9 cellular contexts compared by ENCODE assay signal in genomic region chr11:46353706-46354105, GRCh38. TPM values are rescaled to one million over a fixed set of nuclear protein-coding genes. Genes with fewer than 3 reads are reported as not detected.
A peak's percentile ranks its signal among the peaks of the same experiment; 100 is the strongest.
DNase-seq lines count a peak whose midpoint lies in the region; ATAC-seq and TF ChIP-seq lines count a peak whose summit lies in the region.
"Had no signal": no experiment of that assay in that cellular context is flagged by ENCODE, and none has a peak within 500 bp of the region (broad histone marks: within the 10 kb centered on the region; RNA-seq: fewer than 3 reads in every experiment).

No MANE protein-coding gene starts in this region.

- H2AFZ ChIP-seq in GM23248, result no peak overlapping the region

- H3K4me1 ChIP-seq in GM23248 (ENCODE audit: insufficient read depth) (peaks cover 14% of the 10 kb centered on the region), sigmoid colon (peaks cover 0 to 38% (median 19%) of the 10 kb centered on the region in 4 donors)

- no peak for TF ChIP-seq EP300 in sigmoid colon (IDR thresholded peaks at IDR 0.05)

- peaks cover 81% of the 10 kb centered on the region for H3K4me1 Mint-ChIP-seq in central memory CD8-positive, alpha-beta T cell

- peak overlapping the region; percentile 91 for H3K27ac Mint-ChIP-seq in central memory CD8-positive, alpha-beta T cell (ENCODE audit: low read depth)

- TF ChIP-seq CTCF in sigmoid colon (IDR thresholded peaks at IDR 0.05), result no peak

- no peak for TF ChIP-seq POLR2A in sigmoid colon (IDR thresholded peaks at IDR 0.05)

- no peaks in the 10 kb centered on the region for H3K27me3 Mint-ChIP-seq in central memory CD8-positive, alpha-beta T cell

- intact Hi-C loops in sigmoid colon (cut with DNase I), result no loop called here

- peaks cover 96% of the 10 kb centered on the region for H3K79me2 ChIP-seq in GM23248 (ENCODE audit: insufficient read depth)

- no peak overlapping the region for H3K4me2 ChIP-seq in GM23248 (ENCODE audit: unreplicated experiment)

- in situ Hi-C loops in GM23248 (cut with MboI), result no loop called here

- ATAC-seq in central memory CD8-positive, alpha-beta T cell (replicated peaks; ENCODE audit: extremely low read depth, poor library complexity, severe bottlenecking), result no peak
- ATAC-seq in GM21619 (IDR thresholded peaks at IDR 0.05; ENCODE audit: unreplicated experiment), result no peak
- no peak for ATAC-seq in GM18909 (IDR thresholded peaks at IDR 0.05; ENCODE audit: poor library complexity, unreplicated experiment)

- H3K27ac ChIP-seq in GM23248, result no peak overlapping the region
- peak overlapping the region in 1 of 4 donors; percentile 6 for H3K27ac ChIP-seq in sigmoid colon

- peak; percentile 55 for DNase-seq in GM23248
- peak; percentile 62 to 75 for DNase-seq in activated CD4-positive, alpha-beta T cell treated with anti-CD3 and anti-CD28 coated beads, Interleukin-2, amount 50 U/mL, for 48 hours
- no peak for DNase-seq in central memory CD8-positive, alpha-beta T cell (ENCODE audit: low spot score in 2 of 2)
- DNase-seq in stimulated activated CD4-positive, alpha-beta T cell treated with anti-CD3 and anti-CD28 coated beads, Interleukin-4, amount 100 ng/mL, for 4 hours, result peak; percentile 65 to 87
- no peak for DNase-seq in NCI-H187 (lab: John Stamatoyannopoulos, UW)
- DNase-seq in sigmoid colon, result no peak

- H3K36me3 Mint-ChIP-seq in central memory CD8-positive, alpha-beta T cell (ENCODE audit: insufficient read depth), result peaks cover 41% of the 10 kb centered on the region

- 37 to 41% methylated on average over 9 of the region's 9 CpGs for WGBS in GM23248 (ENCODE audit: low coverage in 1 of 2, low lambda C conversion rate in 2 of 2, missing lambda C conversion rate in 2 of 2), 2 experiments
- WGBS in sigmoid colon, 2 donors, result 66 to 75% methylated on average over 9 of the region's 9 CpGs

- H3K4me3 Mint-ChIP-seq in central memory CD8-positive, alpha-beta T cell, result peak overlapping the region; percentile 78

- peak overlapping the region; percentile 33; the same call in 1 of the 2 replicates for H3K9ac ChIP-seq in GM23248

- H3K9me3 Mint-ChIP-seq in central memory CD8-positive, alpha-beta T cell, result no peaks in the 10 kb centered on the region

- no peaks in the 10 kb centered on the region; the same call in 1 of the 2 replicates for H4K20me1 ChIP-seq in GM23248 (ENCODE audit: insufficient read depth)

- H3K4me3 ChIP-seq in GM23248 (no peak overlapping the region), sigmoid colon (no peak overlapping the region)

- H3K36me3 ChIP-seq in GM23248 (ENCODE audit: low read depth), result no peaks in the 10 kb centered on the region; the same call in 1 of the 2 replicates
- H3K36me3 ChIP-seq in sigmoid colon, result no peaks in the 10 kb centered on the region

- H3K9me2 ChIP-seq in GM23248 (ENCODE audit: insufficient read depth), result no peaks in the 10 kb centered on the region

- H3K9me3 ChIP-seq in GM23248 (ENCODE audit: low read depth) (no peaks in the 10 kb centered on the region), sigmoid colon (no peaks in the 10 kb centered on the region)

- no peaks in the 10 kb centered on the region for H3K27me3 ChIP-seq in GM23248 (replicated peaks; ENCODE audit: insufficient read depth)
- no peaks in the 10 kb centered on the region for H3K27me3 ChIP-seq in sigmoid colon

- H3F3A ChIP-seq in GM23248 (ENCODE audit: insufficient read depth), result no peaks in the 10 kb centered on the region

RNA-seq across cellular contexts. Expression of gene DGKZ, which starts 6.4 kb away (rescaled TPM):
- total RNA-seq in GM23248 (2014; rRNA removed; shearing (Covaris generic)), result 50.7 and 62.7 TPM in 2 replicates
- polyA plus RNA-seq in GM23248 (2016; fragmentation: Nextera tagmentation; extraction: Ambion mirVana) (21.4 and 23.9 TPM in 2 replicates), sigmoid colon (10 to 100 TPM; 16.6 to 71.9 (median 19.2) TPM)
- total RNA-seq in sigmoid colon, result 10 to 100 TPM; 22.5 to 76.7 (median 34.2) TPM

RNA-seq across cellular contexts. Expression of gene MDK, which starts 27.8 kb away (rescaled TPM):
- total RNA-seq in GM23248 (2014; rRNA removed; shearing (Covaris generic)), result 2.7 and 10.7 TPM in 2 replicates
- polyA plus RNA-seq in GM23248 (2016; fragmentation: Nextera tagmentation; extraction: Ambion mirVana) (31.5 and 34.5 TPM in 2 replicates), sigmoid colon (100 to 1,000 TPM; 101 to 403 (median 169) TPM)
- 10 to 100 TPM; 10.7 to 49.9 (median 33.0) TPM for total RNA-seq in sigmoid colon

RNA-seq across cellular contexts. Expression of gene CHRM4, which starts 37.9 kb away (rescaled TPM):
- total RNA-seq in GM23248 (2014; rRNA removed; shearing (Covaris generic)), result not detected in 2 replicates
- polyA plus RNA-seq in GM23248 (2016; fragmentation: Nextera tagmentation; extraction: Ambion mirVana), result not detected in 2 replicates
- 1 to 10 TPM in 2 of 4 donors, under 1 TPM in 2; 0.55 to 5.3 (median 2.3) TPM for total RNA-seq in sigmoid colon
- 1 to 10 TPM in 2 of 3 donors, not detected in 1; 2.3 to 5.4 TPM for polyA plus RNA-seq in sigmoid colon
- total RNA-seq: renal cortical epithelial cell had no signal

Comparison
In these comparisons a context has a peak if more than half of its experiments do, and no peak if none do; other contexts are left out.
1. DNase-seq: peak in GM23248 (single experiment), activated CD4-positive, alpha-beta T cell treated with anti-CD3 and anti-CD28 coated beads, Interleukin-2, amount 50 U/mL, for 48 hours (2 of 2) and stimulated activated CD4-positive, alpha-beta T cell treated with anti-CD3 and anti-CD28 coated beads, Interleukin-4, amount 100 ng/mL, for 4 hours (2 of 2); none in central memory CD8-positive, alpha-beta T cell (0 of 2), NCI-H187 (0 of 2) and sigmoid colon (single experiment).